8 cellular contexts compared by ENCODE assay signal in the genomic region with DNA sequence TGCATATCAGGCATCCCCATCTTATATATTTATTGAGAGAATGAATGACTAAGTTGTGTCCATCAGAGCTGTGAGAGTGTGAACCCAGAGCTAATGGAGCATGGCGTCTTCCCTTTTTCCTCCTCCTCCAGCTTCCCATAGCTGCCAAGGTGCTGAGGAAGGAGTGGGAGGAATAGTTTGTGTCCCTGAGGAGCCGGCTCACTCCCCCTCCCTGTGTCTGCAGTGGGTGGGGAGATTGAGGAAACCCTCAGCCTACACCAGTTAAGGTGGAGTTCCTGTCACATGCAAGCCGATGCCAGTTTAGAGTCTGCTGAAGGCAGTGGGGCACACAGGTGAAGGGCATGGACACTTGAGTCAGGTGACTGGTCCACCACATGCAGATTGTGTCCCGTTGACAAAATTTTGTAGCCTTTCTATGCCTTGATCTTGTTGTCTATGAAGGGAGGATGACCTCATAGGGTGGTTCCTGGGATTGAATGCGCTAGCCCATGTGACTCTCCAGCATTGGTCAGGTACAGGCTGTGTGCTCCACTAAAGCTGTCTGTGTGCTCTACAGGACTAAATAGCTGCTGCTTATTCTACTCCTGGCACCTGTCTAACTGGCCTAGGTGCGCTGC. TPM values are rescaled to one million over a fixed set of nuclear protein-coding genes. Genes with fewer than 3 reads are reported as not detected.
A peak's percentile ranks its signal among the peaks of the same experiment; 100 is the strongest.
DNase-seq lines count a peak whose midpoint lies in the region; ATAC-seq, FAIRE-seq and TF ChIP-seq lines count a peak whose summit lies in the region.

No MANE protein-coding gene starts in this region.

- H3K9me3 ChIP-seq in PC-9 (ENCODE audit: insufficient read depth, low read depth) = no peaks in the 10 kb centered on the region
- no peaks in the 10 kb centered on the region for H3K9me3 ChIP-seq in parathyroid adenoma (ENCODE audit: control insufficient read depth, low read length)

- H3K27me3 ChIP-seq in PC-9 (ENCODE audit: insufficient read depth, low read depth) = no peaks in the 10 kb centered on the region
- H3K27me3 ChIP-seq in parathyroid adenoma (ENCODE audit: control insufficient read depth, insufficient read depth, low read length) = no peaks in the 10 kb centered on the region

- no peaks in the 10 kb centered on the region for H3K9me2 ChIP-seq in PC-9 (ENCODE audit: insufficient read depth)

- FAIRE-seq in frontal cortex (lab: Jason Lieb, UNC) (no peak), urothelium cell line (lab: Jason Lieb, UNC) (no peak)

- TF ChIP-seq CTCF in PC-9 (conservative IDR thresholded peaks at IDR 0.05) (no peak), parathyroid adenoma (IDR thresholded peaks at IDR 0.05) (no peak)

- H4K20me1 ChIP-seq in PC-9 (ENCODE audit: insufficient read depth) = no peaks in the 10 kb centered on the region

- no TSS peak for BruUV-seq in PC-9 (replicated peaks; lab: Mats Ljungman, UMichigan)

- H3K36me3 ChIP-seq in PC-9 (ENCODE audit: low read depth) = 0 out of 2 replicates have a peak, but pooled peaks cover 7% of the 10 kb centered on the region
- no peaks in the 10 kb centered on the region for H3K36me3 ChIP-seq in parathyroid adenoma (ENCODE audit: control insufficient read depth, insufficient read depth, low read length)

- H3F3A ChIP-seq in PC-9 (ENCODE audit: insufficient read depth, low read depth) = peaks cover 37% of the 10 kb centered on the region

- H3K27ac ChIP-seq in PC-9 = peak overlapping the region; percentile 91
- H3K27ac ChIP-seq in parathyroid adenoma = peak overlapping the region; percentile 21

- intact Hi-C loops in PC-9 (cut with micrococcal nuclease; ENCODE audit: unreplicated experiment) = loop anchor here (10.0 kb wide), 1 partner anchor 63 kb away; the partner anchor contains the start of gene GARRE1

- H3K79me2 ChIP-seq in PC-9 (ENCODE audit: low read depth) = peaks cover 12% of the 10 kb centered on the region
- H3K79me2 ChIP-seq in parathyroid adenoma = peaks cover 23% of the 10 kb centered on the region

- no peak overlapping the region for H3K4me3 ChIP-seq in PC-9
- H3K4me3 ChIP-seq in parathyroid adenoma (ENCODE audit: low read depth, low read length) = no peak overlapping the region

- ATAC-seq in GM19328 (IDR thresholded peaks at IDR 0.05; ENCODE audit: unreplicated experiment) = no peak

- H3K9ac ChIP-seq in parathyroid adenoma = no peak overlapping the region

- in situ Hi-C loops in ACHN (cut with HindIII; ENCODE audit: low pct_ligation_motif_present, low pct_unique_long_range_greater_than_20kb, low sequenced_read_pairs) = no loop called here

- CTCF ChIA-PET in PC-9 (lab: Charles Lee) = interaction anchor here (0.6 kb wide), 1 partner anchor 184 kb away, joined by 3 read pairs; no protein-coding TSS in a partner anchor

- TF ChIP-seq POLR2A in erythroblast (IDR thresholded peaks at IDR 0.05; ENCODE audit: low read length) = no peak

- peak overlapping the region; percentile 78 for H3K4me2 ChIP-seq in PC-9
- H3K4me2 ChIP-seq in parathyroid adenoma (ENCODE audit: low read length) = peak overlapping the region; percentile 18

- H3K4me1 ChIP-seq in PC-9 (replicated peaks; ENCODE audit: insufficient read depth) = peaks cover 52% of the 10 kb centered on the region
- peaks cover 18% of the 10 kb centered on the region for H3K4me1 ChIP-seq in parathyroid adenoma

- no peak overlapping the region for H2AFZ ChIP-seq in PC-9
- H2AFZ ChIP-seq in parathyroid adenoma = no peak overlapping the region

- POLR2A ChIA-PET in PC-9 (lab: Charles Lee; ENCODE audit: unreplicated experiment) = interaction anchor here (0.6 kb wide), 1 partner anchor 42 kb away, joined by 4 read pairs; no protein-coding TSS in a partner anchor

- DNase-seq in EL (peak; percentile 29), PC-9 (peak; percentile 11 to 65), erythroblast (lab: John Stamatoyannopoulos, UW) (peak; percentile 15 to 69), ACHN (no peak), frontal cortex (ENCODE audit: low spot score in 2 of 2) (no peak), urothelium cell line (ENCODE audit: low spot score) (no peak)

RNA-seq across cellular contexts. Expression of gene GPI, which starts 47.6 kb away (rescaled TPM):
- total RNA-seq in PC-9 (2021) = 365 and 522 TPM in 2 replicates
- total RNA-seq in frontal cortex = 98.2 TPM

Comparison
In these comparisons a context has a peak if more than half of its experiments do, and no peak if none do; other contexts are left out.
1. DNase-seq: peak in EL (single experiment), PC-9 (2 of 2) and erythroblast (2 of 2); none in ACHN (single experiment), frontal cortex (0 of 2) and urothelium cell line (single experiment).